35 cellular contexts compared by ENCODE assay signal in the genomic region with DNA sequence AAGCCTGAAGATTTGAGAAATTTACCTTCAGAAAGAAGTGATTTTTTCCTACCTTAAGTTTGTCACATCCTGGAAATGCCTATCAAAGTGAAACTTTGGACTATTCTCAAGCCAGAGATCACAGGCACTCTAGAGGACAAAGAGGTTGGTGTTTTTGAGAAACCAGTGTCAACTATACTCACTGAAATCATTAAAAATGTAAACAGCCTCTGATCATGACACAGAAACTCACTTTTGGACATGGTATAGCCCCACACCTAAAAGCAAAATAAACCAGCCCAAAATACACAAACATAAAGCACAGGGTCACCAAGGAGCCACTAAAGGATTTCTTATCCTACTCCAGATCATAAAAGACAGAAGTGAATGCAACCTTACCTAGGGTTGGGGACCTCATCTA.
DNase-seq lines count a peak whose midpoint lies in the region; ATAC-seq, FAIRE-seq and TF ChIP-seq lines count a peak whose summit lies in the region.
"Had no signal": no experiment of that assay in that cellular context is flagged by ENCODE, and none has a peak within 500 bp of the region (broad histone marks: within the 10 kb centered on the region; RNA-seq: fewer than 3 reads in every experiment).

No MANE protein-coding gene starts in this region.

- H3K27me3 ChIP-seq in HepG2 (ENCODE audit: control insufficient read depth in 1 of 2, insufficient read depth in 2 of 2, low read length in 2 of 2): no peaks in the 10 kb centered on the region
- H3K27me3 ChIP-seq: BE2C; BLaER1; BLaER1 treated with 17β-estradiol and CSF1 and Interleukin-3, amounts not matched to agents 10 nM and 100 nM had no signal

- H3K27ac Mint-ChIP-seq in immature natural killer cell: no peak overlapping the region
- H3K27ac Mint-ChIP-seq: B cell; CD14-positive monocyte; CD4-positive, alpha-beta memory T cell; CD4-positive, alpha-beta T cell; CD4-positive, CD25-positive, alpha-beta regulatory T cell; CD8-positive, alpha-beta memory T cell; CD8-positive, alpha-beta T cell had no signal

- no TSS peak for BruUV-seq in HepG2 (replicated peaks; lab: Mats Ljungman, UMichigan)

- H3K4me3 Mint-ChIP-seq in immature natural killer cell: no peak overlapping the region
- H3K4me3 Mint-ChIP-seq: B cell; CD14-positive monocyte; CD4-positive, alpha-beta memory T cell; CD4-positive, alpha-beta T cell; CD4-positive, CD25-positive, alpha-beta regulatory T cell; CD8-positive, alpha-beta memory T cell; CD8-positive, alpha-beta T cell had no signal

- TF ChIP-seq EP300 in HepG2 (IDR thresholded peaks at IDR 0.05; ENCODE audit: low read depth in 2 of 2, low read length in 2 of 2) (peak; percentile 52 to 90; a peak in 3 of 4 replicates), HepG2 (CRISPR knock-in tag; IDR thresholded peaks at IDR 0.05; ENCODE audit: borderline replicate concordance) (peak; percentile 62; the same call in 1 of the 2 replicates)

- intact Hi-C loops in HepG2 (cut with micrococcal nuclease; ENCODE audit: unreplicated experiment): no loop called here

- H3K9me3 Mint-ChIP-seq in immature natural killer cell: peaks cover 0 to 3% (median 0%) of the 10 kb centered on the region in 6 donors
- H3K9me3 Mint-ChIP-seq: CD4-positive, alpha-beta T cell; CD4-positive, CD25-positive, alpha-beta regulatory T cell; CD8-positive, alpha-beta memory T cell; CD8-positive, alpha-beta T cell had no signal

- peaks cover 0 to 4% (median 0%) of the 10 kb centered on the region in 3 donors for H3K27me3 Mint-ChIP-seq in immature natural killer cell (ENCODE audit: low read depth in 3 of 3)
- H3K27me3 Mint-ChIP-seq: B cell; CD4-positive, alpha-beta T cell; CD4-positive, CD25-positive, alpha-beta regulatory T cell; CD8-positive, alpha-beta memory T cell had no signal

- H3K36me3 ChIP-seq in HepG2 (replicated peaks in 1 of 2; ENCODE audit: control insufficient read depth in 1 of 2, insufficient read depth in 2 of 2, low read length in 2 of 2): no peaks in the 10 kb centered on the region
- H3K36me3 ChIP-seq: BE2C; BLaER1; BLaER1 treated with 17β-estradiol and CSF1 and Interleukin-3, amounts not matched to agents 10 nM and 100 nM had no signal

- CTCF ChIA-PET in HepG2 (lab: Yijun Ruan, JAX; ENCODE audit: low intra/inter-chr PET ratio, low total read pairs): no interaction called here

- in situ Hi-C loops in HepG2 (cut with HindIII; ENCODE audit: extremely low pct_ligation_motif_present, low pct_unique_long_range_greater_than_20kb): no loop called here

- H3K27ac ChIP-seq in HepG2 (ENCODE audit: extremely low read length, insufficient read depth, low read length): peak overlapping the region; percentile 78
- H3K27ac ChIP-seq: 22Rv1; A549; BLaER1; BLaER1 treated with 17β-estradiol and CSF1 and Interleukin-3, amounts not matched to agents 10 nM and 100 nM; C4-2B had no signal

- H4K20me1 ChIP-seq in HepG2 (ENCODE audit: insufficient read depth, low read length): no peaks in the 10 kb centered on the region
- H4K20me1 ChIP-seq: BLaER1; BLaER1 treated with 17β-estradiol and CSF1 and Interleukin-3, amounts not matched to agents 10 nM and 100 nM had no signal

- TF ChIP-seq CTCF in HepG2 (CRISPR knock-in tag; IDR thresholded peaks at IDR 0.05): no peak

- DNase-seq in HuH-7 (ENCODE audit: low spot score) (peak; percentile 10), left lobe of liver (ENCODE audit: low spot score) (no peak), HepG2 (ENCODE audit: low spot score) (peak; percentile 81), immature natural killer cell (no peak), NCI-H2029 (lab: John Stamatoyannopoulos, UW) (no peak), D341Med (ENCODE audit: low spot score) (no peak)
- DNase-seq: 8988T; ACHN; AML-193; BE2C; C1 segment of cervical spinal cord; Caco-2; Calu3; CD4-positive, alpha-beta memory T cell; CD4-positive, alpha-beta T cell; CD4-positive, CD25-positive, alpha-beta regulatory T cell; CD8-positive, alpha-beta memory T cell; CD8-positive, alpha-beta T cell; COR-L47; DMS 273 treated with DMSO at 0.1 percent for 48 hours; DMS153; DMS53; DMS79; DMS79 treated with DMSO at 0.1 percent for 48 hours; DND-41; EL had no signal

- ATAC-seq in left lobe of liver: peak; percentile 25
- ATAC-seq in HepG2: peak; percentile 73
- ATAC-seq: A549; CD8-positive, alpha-beta T cell had no signal

- no peaks in the 10 kb centered on the region for H3K79me2 ChIP-seq in HepG2 (ENCODE audit: insufficient read depth, low read length)

- peak overlapping the region; percentile 60 for H3K9ac ChIP-seq in HepG2 (ENCODE audit: insufficient read depth, low read depth, low read length)
- H3K9ac ChIP-seq: BLaER1; BLaER1 treated with 17β-estradiol and CSF1 and Interleukin-3, amounts not matched to agents 10 nM and 100 nM had no signal

- no peak overlapping the region for H2AFZ ChIP-seq in HepG2 (ENCODE audit: low read length)

- H3K4me2 ChIP-seq in HepG2 (ENCODE audit: low read depth, low read length): peak overlapping the region; percentile 63
- H3K4me2 ChIP-seq: A549; BLaER1; BLaER1 treated with 17β-estradiol and CSF1 and Interleukin-3, amounts not matched to agents 10 nM and 100 nM had no signal

- FAIRE-seq in HepG2 (lab: Jason Lieb, UNC): peak; percentile 34
- FAIRE-seq: A204.1, A549, D721Med had no signal

- no peak overlapping the region; a peak in 1 of 6 replicates for H3K4me3 ChIP-seq in HepG2 (replicated peaks in 1 of 3; ENCODE audit: insufficient read depth in 1 of 3, low read depth in 2 of 3, low read length in 3 of 3)
- H3K4me3 ChIP-seq: A549; BLaER1; BLaER1 treated with 17β-estradiol and CSF1 and Interleukin-3, amounts not matched to agents 10 nM and 100 nM had no signal

- no peaks in the 10 kb centered on the region for H3K4me1 Mint-ChIP-seq in immature natural killer cell
- H3K4me1 Mint-ChIP-seq: B cell; CD14-positive monocyte; CD4-positive, alpha-beta memory T cell; CD4-positive, CD25-positive, alpha-beta regulatory T cell; CD8-positive, alpha-beta memory T cell had no signal

- no peaks in the 10 kb centered on the region for H3K36me3 Mint-ChIP-seq in immature natural killer cell
- H3K36me3 Mint-ChIP-seq: CD14-positive monocyte; CD4-positive, alpha-beta memory T cell; CD4-positive, CD25-positive, alpha-beta regulatory T cell; CD8-positive, alpha-beta T cell had no signal

- POLR2A ChIA-PET in HepG2 (lab: Yijun Ruan, JAX): no interaction called here

- peaks cover 87% of the 10 kb centered on the region for H3K4me1 ChIP-seq in HepG2 (ENCODE audit: insufficient read depth, low read length)

- no peaks in the 10 kb centered on the region for H3K9me3 ChIP-seq in HepG2 (ENCODE audit: low read length)
- H3K9me3 ChIP-seq: A549, BE2C, Caco-2 had no signal

- no peak for TF ChIP-seq POLR2A in HepG2 (IDR thresholded peaks at IDR 0.05; ENCODE audit: insufficient read depth in 1 of 2, low read depth in 2 of 2, low read length in 2 of 2)

- TF ChIP-seq RAD21 in HepG2 (CRISPR knock-in tag; IDR thresholded peaks at IDR 0.05): no peak

TF ChIP-seq in HepG2, 621 proteins besides CTCF, POLR2A, EP300 and RAD21 (continues in another document):
- TF ChIP-seq, protein P1, sequence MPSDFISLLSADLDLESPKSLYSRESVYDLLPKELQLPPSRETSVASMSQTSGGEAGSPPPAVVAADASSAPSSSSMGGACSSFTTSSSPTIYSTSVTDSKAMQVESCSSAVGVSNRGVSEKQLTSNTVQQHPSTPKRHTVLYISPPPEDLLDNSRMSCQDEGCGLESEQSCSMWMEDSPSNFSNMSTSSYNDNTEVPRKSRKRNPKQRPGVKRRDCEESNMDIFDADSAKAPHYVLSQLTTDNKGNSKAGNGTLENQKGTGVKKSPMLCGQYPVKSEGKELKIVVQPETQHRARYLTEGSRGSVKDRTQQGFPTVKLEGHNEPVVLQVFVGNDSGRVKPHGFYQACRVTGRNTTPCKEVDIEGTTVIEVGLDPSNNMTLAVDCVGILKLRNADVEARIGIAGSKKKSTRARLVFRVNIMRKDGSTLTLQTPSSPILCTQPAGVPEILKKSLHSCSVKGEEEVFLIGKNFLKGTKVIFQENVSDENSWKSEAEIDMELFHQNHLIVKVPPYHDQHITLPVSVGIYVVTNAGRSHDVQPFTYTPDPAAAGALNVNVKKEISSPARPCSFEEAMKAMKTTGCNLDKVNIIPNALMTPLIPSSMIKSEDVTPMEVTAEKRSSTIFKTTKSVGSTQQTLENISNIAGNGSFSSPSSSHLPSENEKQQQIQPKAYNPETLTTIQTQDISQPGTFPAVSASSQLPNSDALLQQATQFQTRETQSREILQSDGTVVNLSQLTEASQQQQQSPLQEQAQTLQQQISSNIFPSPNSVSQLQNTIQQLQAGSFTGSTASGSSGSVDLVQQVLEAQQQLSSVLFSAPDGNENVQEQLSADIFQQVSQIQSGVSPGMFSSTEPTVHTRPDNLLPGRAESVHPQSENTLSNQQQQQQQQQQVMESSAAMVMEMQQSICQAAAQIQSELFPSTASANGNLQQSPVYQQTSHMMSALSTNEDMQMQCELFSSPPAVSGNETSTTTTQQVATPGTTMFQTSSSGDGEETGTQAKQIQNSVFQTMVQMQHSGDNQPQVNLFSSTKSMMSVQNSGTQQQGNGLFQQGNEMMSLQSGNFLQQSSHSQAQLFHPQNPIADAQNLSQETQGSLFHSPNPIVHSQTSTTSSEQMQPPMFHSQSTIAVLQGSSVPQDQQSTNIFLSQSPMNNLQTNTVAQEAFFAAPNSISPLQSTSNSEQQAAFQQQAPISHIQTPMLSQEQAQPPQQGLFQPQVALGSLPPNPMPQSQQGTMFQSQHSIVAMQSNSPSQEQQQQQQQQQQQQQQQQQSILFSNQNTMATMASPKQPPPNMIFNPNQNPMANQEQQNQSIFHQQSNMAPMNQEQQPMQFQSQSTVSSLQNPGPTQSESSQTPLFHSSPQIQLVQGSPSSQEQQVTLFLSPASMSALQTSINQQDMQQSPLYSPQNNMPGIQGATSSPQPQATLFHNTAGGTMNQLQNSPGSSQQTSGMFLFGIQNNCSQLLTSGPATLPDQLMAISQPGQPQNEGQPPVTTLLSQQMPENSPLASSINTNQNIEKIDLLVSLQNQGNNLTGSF (CRISPR knock-in tag; IDR thresholded peaks at IDR 0.05): no peak
- TF ChIP-seq ELF1 (CRISPR knock-in tag; IDR thresholded peaks at IDR 0.05) (no peak), NFE2L2 (IDR thresholded peaks at IDR 0.05; ENCODE audit: low read length) (no peak), SATB2 (CRISPR knock-in tag; IDR thresholded peaks at IDR 0.05) (no peak), CREB1 (IDR thresholded peaks at IDR 0.05) (no peak), CREB1 (CRISPR knock-in tag; IDR thresholded peaks at IDR 0.05) (peak; percentile 67), ZNF644 (CRISPR knock-in tag; IDR thresholded peaks at IDR 0.05; ENCODE audit: low read depth) (peak; percentile 51; the same call in 1 of the 2 replicates), ZKSCAN1 (IDR thresholded peaks at IDR 0.05; ENCODE audit: low read length) (no peak), HOXA5 (CRISPR knock-in tag; IDR thresholded peaks at IDR 0.05) (no peak)

Comparison
In these comparisons a context has a peak if more than half of its experiments do, and no peak if none do; other contexts are left out.
1. DNase-seq: peak in HuH-7 (single experiment) and HepG2 (single experiment); none in left lobe of liver (single experiment), immature natural killer cell (0 of 3), NCI-H2029 (single experiment) and D341Med (single experiment).